In genomic region chr16:87582966-87583325, GRCh38 we compare ENCODE assay signal across 16 cellular contexts. TPM values are rescaled to one million over a fixed set of nuclear protein-coding genes. Genes with fewer than 3 reads are reported as not detected.
A peak's percentile ranks its signal among the peaks of the same experiment; 100 is the strongest.
DNase-seq lines count a peak whose midpoint lies in the region; ATAC-seq and TF ChIP-seq lines count a peak whose summit lies in the region.
"Had no signal": no experiment of that assay in that cellular context is flagged by ENCODE, and none has a peak within 500 bp of the region (broad histone marks: within the 10 kb centered on the region; RNA-seq: fewer than 3 reads in every experiment).

No MANE protein-coding gene starts in this region.

- peaks cover 0 to 18% (median 0%) of the 10 kb centered on the region in 4 donors for H3K4me1 ChIP-seq in Peyer's patch
- H3K4me1 ChIP-seq in muscle layer of duodenum (ENCODE audit: control insufficient read depth in 1 of 2, insufficient read depth in 2 of 2, low read length in 2 of 2), result peaks cover 0 to 22% of the 10 kb centered on the region in 2 donors
- H3K4me1 ChIP-seq: BLaER1 had no signal

- H3K27ac ChIP-seq in Peyer's patch (peak overlapping the region; percentile 64 to 91 (median 74)), coronary artery (peak overlapping the region; percentile 93 to 97), muscle layer of duodenum (ENCODE audit: low read length) (peak overlapping the region; percentile 51), temporal lobe (ENCODE audit: low read depth, low read length) (peak overlapping the region; percentile 36)
- H3K27ac ChIP-seq: BLaER1 had no signal

- no peaks in the 10 kb centered on the region for H3K36me3 ChIP-seq in Peyer's patch
- H3K36me3 ChIP-seq in muscle layer of duodenum (ENCODE audit: control insufficient read depth in 1 of 2, insufficient read depth in 2 of 2, low read length in 2 of 2), result peaks cover 0 to 6% of the 10 kb centered on the region in 2 donors
- H3K36me3 ChIP-seq: BLaER1 had no signal

- DNase-seq in Peyer's patch (no peak), coronary artery (ENCODE audit: low spot score) (no peak), KG1 (lab: John Stamatoyannopoulos, UW) (no peak)
- DNase-seq: activated CD4-positive, alpha-beta T cell treated with anti-CD3 and anti-CD28 coated beads, Interleukin-2, amount 10 ng/mL, durations not matched to agents 7 days and 5 days; DMS79 treated with DMSO at 0.1 percent for 48 hours; effector memory CD8-positive, alpha-beta T cell; kidney; NCI-H1105; T-helper 9 cell had no signal

- H3K9me3 ChIP-seq in Peyer's patch (no peaks in the 10 kb centered on the region), muscle layer of duodenum (ENCODE audit: control insufficient read depth in 1 of 2, low read length in 2 of 2) (no peaks in the 10 kb centered on the region)
- H3K9me3 ChIP-seq: BLaER1 had no signal

- H3K27me3 ChIP-seq in Peyer's patch, result no peaks in the 10 kb centered on the region
- H3K27me3 ChIP-seq in muscle layer of duodenum (ENCODE audit: low read depth, low read length), result no peaks in the 10 kb centered on the region
- H3K27me3 ChIP-seq: BLaER1 had no signal

- TF ChIP-seq CTCF in Peyer's patch (IDR thresholded peaks at IDR 0.05) (no peak), coronary artery (IDR thresholded peaks at IDR 0.05) (no peak)

- ATAC-seq in HG02763 (IDR thresholded peaks at IDR 0.05; ENCODE audit: unreplicated experiment) (no peak), GM19324 (IDR thresholded peaks at IDR 0.05; ENCODE audit: low FRiP score, unreplicated experiment) (no peak), HG03135 (IDR thresholded peaks at IDR 0.05; ENCODE audit: unreplicated experiment) (no peak)
- ATAC-seq: effector memory CD8-positive, alpha-beta T cell had no signal

- TF ChIP-seq POLR2A in Peyer's patch (IDR thresholded peaks at IDR 0.05), result no peak

- H3K4me3 ChIP-seq in Peyer's patch (no peak overlapping the region), coronary artery (peak overlapping the region; percentile 43), muscle layer of duodenum (ENCODE audit: low read depth in 1 of 2, low read length in 2 of 2) (peak overlapping the region in 1 of 2 donors; percentile 19)
- H3K4me3 ChIP-seq: BLaER1 had no signal

RNA-seq across cellular contexts. Expression of gene JPH3, which starts 19.4 kb away (rescaled TPM):
- total RNA-seq in Peyer's patch, result under 1 TPM in 2 of 4 donors, not detected in 2; 0.13 to 0.57 TPM
- 41.8 TPM for total RNA-seq in temporal lobe
- total RNA-seq: activated CD4-positive, alpha-beta T cell treated with anti-CD3 and anti-CD28 coated beads, Interleukin-2, amount 10 ng/mL, durations not matched to agents 7 days and 5 days; RPMI7951 had no signal

Comparison
In these comparisons a context has a peak if more than half of its experiments do, and no peak if none do; other contexts are left out.
1. H3K27ac ChIP-seq: peak in every context shown above with its lines; median percentile 95 in coronary artery; 74 in Peyer's patch; 51 in muscle layer of duodenum; 36 in temporal lobe.
2. RNA of gene JPH3, which starts 19.4 kb away (total RNA-seq): 41.8 TPM in temporal lobe (single experiment); 0.13 to 0.57 TPM in Peyer's patch; every median in the first group is over 10 times any median in the second.